In genomic region chr14:99270491-99271287, GRCh38 we compare ENCODE assay signal across 8 cellular contexts. TPM values are rescaled to one million over a fixed set of nuclear protein-coding genes. Genes with fewer than 3 reads are reported as not detected.
DNase-seq lines count a peak whose midpoint lies in the region; ATAC-seq and TF ChIP-seq lines count a peak whose summit lies in the region.

No MANE protein-coding gene starts in this region.

- H3K4me3 ChIP-seq in NT2/D1 (ENCODE audit: insufficient read length, low read depth) (peak overlapping the region; percentile 53), endodermal cell (ENCODE audit: low read length) (peak overlapping the region; percentile 92), rectal smooth muscle tissue (ENCODE audit: low read length) (peak overlapping the region; percentile 46)

- TF ChIP-seq CTCF in endodermal cell (conservative IDR thresholded peaks at IDR 0.05): no peak
- no peak for TF ChIP-seq CTCF in CD14-positive monocyte (IDR thresholded peaks at IDR 0.05)

- intact Hi-C loops in CD14-positive monocyte (cut with micrococcal nuclease): no loop called here

- no peaks in the 10 kb centered on the region for H3K36me3 Mint-ChIP-seq in endodermal cell (ENCODE audit: low read depth)
- peaks cover 4 to 6% of the 10 kb centered on the region in 2 donors for H3K36me3 Mint-ChIP-seq in CD14-positive monocyte

- H3K27ac ChIP-seq in endodermal cell (ENCODE audit: low read depth, low read length) (no peak overlapping the region), rectal smooth muscle tissue (ENCODE audit: low read depth, low read length) (no peak overlapping the region)

- H3K27me3 Mint-ChIP-seq in endodermal cell (ENCODE audit: insufficient read depth): peaks cover 15% of the 10 kb centered on the region
- peaks cover 72 to 98% (median 80%) of the 10 kb centered on the region in 3 donors for H3K27me3 Mint-ChIP-seq in CD14-positive monocyte (ENCODE audit: low read depth in 3 of 3)

- H3K4me1 Mint-ChIP-seq in endodermal cell: peaks cover 44% of the 10 kb centered on the region
- H3K4me1 Mint-ChIP-seq in CD14-positive monocyte: peaks cover 27% of the 10 kb centered on the region

- H3K36me3 ChIP-seq in NT2/D1 (ENCODE audit: insufficient read depth, insufficient read length, low read length): no peaks in the 10 kb centered on the region
- no peaks in the 10 kb centered on the region for H3K36me3 ChIP-seq in endodermal cell (ENCODE audit: control insufficient read depth, insufficient read depth, low read length)
- no peaks in the 10 kb centered on the region for H3K36me3 ChIP-seq in rectal smooth muscle tissue (ENCODE audit: control insufficient read depth, insufficient read depth, low read length)

- H3K27me3 ChIP-seq in NT2/D1 (ENCODE audit: insufficient read depth, insufficient read length) (peaks cover 51% of the 10 kb centered on the region), endodermal cell (ENCODE audit: control insufficient read depth, insufficient read depth, low read length, poor library complexity, severe bottlenecking) (peaks cover 12% of the 10 kb centered on the region), rectal smooth muscle tissue (ENCODE audit: control insufficient read depth, insufficient read depth, low read length) (peaks cover 19% of the 10 kb centered on the region)

- H3K4me1 ChIP-seq in NT2/D1 (ENCODE audit: insufficient read depth, insufficient read length): no peaks in the 10 kb centered on the region
- H3K4me1 ChIP-seq in endodermal cell (ENCODE audit: control insufficient read depth, insufficient read depth, low read length): peaks cover 14% of the 10 kb centered on the region
- no peaks in the 10 kb centered on the region for H3K4me1 ChIP-seq in rectal smooth muscle tissue (ENCODE audit: control insufficient read depth, insufficient read depth, low read length)

- WGBS in endodermal cell (ENCODE audit: insufficient coverage in 1 of 2, insufficient read length in 1 of 2), 2 experiments: 0% methylated on average over 11 to 66 of the region's 84 CpGs

- DNase-seq in DMS53 (lab: John Stamatoyannopoulos, UW): peak; percentile 32
- no peak for DNase-seq in DMS53 treated with DMSO at 0.1 percent for 48 hours (lab: John Stamatoyannopoulos, UW; ENCODE audit: unreplicated experiment)
- no peak for DNase-seq in NT2/D1 (ENCODE audit: low read depth, low spot score)
- peak; percentile 86 for DNase-seq in endodermal cell
- no peak for DNase-seq in NCI-H2081 (lab: John Stamatoyannopoulos, UW)
- DNase-seq in CD14-positive monocyte (ENCODE audit: low spot score): no peak

- no peak for ATAC-seq in esophagus mucosa

- H3K9me3 Mint-ChIP-seq in endodermal cell (no peaks in the 10 kb centered on the region), CD14-positive monocyte (peaks cover 0 to 19% (median 7%) of the 10 kb centered on the region in 7 donors)

- H3K9ac ChIP-seq in NT2/D1 (ENCODE audit: insufficient read length, low read depth) (peak overlapping the region; percentile 42), endodermal cell (ENCODE audit: extremely low read depth, low read length, poor library complexity, severe bottlenecking) (peak overlapping the region; percentile 59), rectal smooth muscle tissue (ENCODE audit: low read length) (no peak overlapping the region)

- H3K27ac Mint-ChIP-seq in endodermal cell (no peak overlapping the region), CD14-positive monocyte (no peak overlapping the region)

- peak overlapping the region; percentile 75 for H3K4me3 Mint-ChIP-seq in endodermal cell
- no peak overlapping the region for H3K4me3 Mint-ChIP-seq in CD14-positive monocyte

- H3K9me3 ChIP-seq in NT2/D1 (ENCODE audit: insufficient read depth, low read length) (no peaks in the 10 kb centered on the region), endodermal cell (ENCODE audit: control insufficient read depth, low read length) (no peaks in the 10 kb centered on the region)

RNA-seq across cellular contexts. Expression of gene BCL11B, which starts 1.3 kb away (rescaled TPM):
- total RNA-seq in endodermal cell: 1 to 10 TPM; 5.7 to 6.0 TPM
- 1.2 TPM for polyA plus RNA-seq in endodermal cell (2013, experiment 1 of 2)
- polyA plus RNA-seq in endodermal cell (2013, experiment 2 of 2): 1.6 TPM
- total RNA-seq in esophagus mucosa: 10.6 TPM
- not detected for polyA plus RNA-seq in CD14-positive monocyte

Comparison
In these comparisons a context has a peak if more than half of its experiments do, and no peak if none do; other contexts are left out.
1. DNase-seq: peak in DMS53 (single experiment) and endodermal cell (single experiment); none in DMS53 treated with DMSO at 0.1 percent for 48 hours (single experiment), NT2/D1 (single experiment), NCI-H2081 (0 of 2) and CD14-positive monocyte (single experiment).
2. Peak in every context shown above with its lines, with median percentiles within 50 percentile points of each other: H3K4me3 ChIP-seq.